In the genomic region with DNA sequence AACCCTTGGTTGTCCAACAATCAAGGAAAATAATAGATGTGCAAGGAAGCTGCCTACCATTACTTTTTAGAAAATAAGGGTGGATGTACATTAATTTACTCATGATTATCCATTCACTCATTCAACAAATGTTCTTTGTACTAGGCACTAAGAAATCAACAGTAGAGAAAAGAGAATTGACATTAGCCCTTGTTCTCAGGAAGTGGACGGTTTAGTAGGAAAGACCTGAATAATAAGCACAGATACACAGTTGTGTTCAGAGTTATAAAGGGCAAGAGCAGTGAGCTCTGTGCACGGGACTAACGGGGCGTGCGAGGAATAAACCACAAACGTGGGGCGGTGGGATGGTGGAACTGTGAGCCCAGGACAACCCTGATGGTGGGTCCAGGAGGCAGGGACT, we compare ENCODE assay signal across 12 cellular contexts.
A peak's percentile ranks its signal among the peaks of the same experiment; 100 is the strongest.
DNase-seq lines count a peak whose midpoint lies in the region; ATAC-seq, FAIRE-seq and TF ChIP-seq lines count a peak whose summit lies in the region.
"Had no signal": no experiment of that assay in that cellular context is flagged by ENCODE, and none has a peak within 500 bp of the region (broad histone marks: within the 10 kb centered on the region; RNA-seq: fewer than 3 reads in every experiment).

No MANE protein-coding gene starts in this region.

- H2BK12ac ChIP-seq in H1 (ENCODE audit: low read depth, low read length) = no peak overlapping the region

- intact Hi-C loops in IMR-90 (cut with micrococcal nuclease) = no loop called here
- intact Hi-C loops in CD4-positive, alpha-beta T cell (cut with DNase I, micrococcal nuclease) = no loop called here

- H3K79me1 ChIP-seq in IMR-90 (ENCODE audit: low read depth in 1 of 2, low read length in 2 of 2) = no peaks in the 10 kb centered on the region; a peak in 1 of 4 replicates
- no peaks in the 10 kb centered on the region; the same call in 1 of the 2 replicates for H3K79me1 ChIP-seq in H1 (ENCODE audit: low read depth, low read length)

- H3K23ac ChIP-seq in IMR-90 (ENCODE audit: low read depth, low read length) = no peak overlapping the region
- H3K23ac ChIP-seq in H1 (ENCODE audit: insufficient read length) = no peak overlapping the region

- TF ChIP-seq POLR2A in IMR-90 (IDR thresholded peaks at IDR 0.05; ENCODE audit: low read depth, low read length) = no peak
- TF ChIP-seq POLR2A in H1 (IDR thresholded peaks at IDR 0.05; ENCODE audit: control extremely low read depth in 1 of 2, low read depth in 2 of 2, low read length in 2 of 2) = no peak

- no peaks in the 10 kb centered on the region for H4K20me1 ChIP-seq in BLaER1 treated with 17β-estradiol and CSF1 and Interleukin-3, amounts not matched to agents 10 nM and 100 nM
- H4K20me1 ChIP-seq in IMR-90 (ENCODE audit: insufficient read depth, low read length) = no peaks in the 10 kb centered on the region
- H4K20me1 ChIP-seq in H1 (replicated peaks in 1 of 2; ENCODE audit: control insufficient read depth in 1 of 2, insufficient read depth in 2 of 2, low read length in 2 of 2) = no peaks in the 10 kb centered on the region

- TF ChIP-seq RAD21 in IMR-90 (IDR thresholded peaks at IDR 0.05; ENCODE audit: low read length) (no peak), H1 (IDR thresholded peaks at IDR 0.05 in 1 of 2, conservative IDR thresholded peaks at IDR 0.05 in 1 of 2; ENCODE audit: low read depth in 2 of 2, low read length in 2 of 2) (no peak)

- no peak overlapping the region for H3K18ac ChIP-seq in IMR-90 (ENCODE audit: low read depth, low read length)
- no peak overlapping the region for H3K18ac ChIP-seq in H1 (ENCODE audit: extremely low read depth, low read length)

- H3K4me3 Mint-ChIP-seq in stimulated activated naive B cell treated with anti-CD40 and anti-IgM and Interleukin-4, amounts not matched to agents 10 μg/mL and 1 μg/mL and 100 μg/mL, for 72 hours = peak overlapping the region in 1 of 2 donors; percentile 26
- H3K4me3 Mint-ChIP-seq in CD4-positive, alpha-beta T cell = no peak overlapping the region
- H3K4me3 Mint-ChIP-seq: CD8-positive, alpha-beta memory T cell had no signal

- H3K36me3 ChIP-seq in BLaER1 treated with 17β-estradiol and CSF1 and Interleukin-3, amounts not matched to agents 10 nM and 100 nM = no peaks in the 10 kb centered on the region
- no peaks in the 10 kb centered on the region for H3K36me3 ChIP-seq in IMR-90 (ENCODE audit: control insufficient read depth, insufficient read depth, low read length)
- H3K36me3 ChIP-seq in H1 (ENCODE audit: control insufficient read depth in 2 of 4, insufficient read depth in 4 of 4, low read length in 3 of 4) = no peaks in the 10 kb centered on the region

- H3K4me1 Mint-ChIP-seq in stimulated activated naive B cell treated with anti-CD40 and anti-IgM and Interleukin-4, amounts not matched to agents 10 μg/mL and 1 μg/mL and 100 μg/mL, for 72 hours = peaks cover 29 to 58% of the 10 kb centered on the region in 2 donors
- peaks cover 10% of the 10 kb centered on the region for H3K4me1 Mint-ChIP-seq in CD4-positive, alpha-beta T cell (ENCODE audit: low read depth)

- POLR2A ChIA-PET in IMR-90 (lab: Charles Lee; ENCODE audit: unreplicated experiment) = no interaction called here
- POLR2A ChIA-PET in H1 (lab: Charles Lee; ENCODE audit: partially characterized antibody) = no interaction called here
- POLR2A ChIA-PET in CD4-positive, alpha-beta T cell (lab: Charles Lee) = no interaction called here

- no CpG with 5 or more reads among the region's 7 CpGs for WGBS in IMR-90 (ENCODE audit: extremely low coverage in 2 of 2, insufficient read length in 1 of 2), 2 experiments
- 93% methylated on average over 7 of the region's 7 CpGs; no CpG with 5 or more reads in 1 of the 2 experiments for WGBS in H1 (ENCODE audit: extremely low coverage in 1 of 2, insufficient coverage in 1 of 2, insufficient read length in 1 of 2, insufficient replicate concordance in 2 of 2, low coverage in 1 of 2, low lambda C conversion rate in 2 of 2, missing lambda C conversion rate in 1 of 2), 2 experiments

- H3K4me1 ChIP-seq in BLaER1 treated with 17β-estradiol and CSF1 and Interleukin-3, amounts not matched to agents 10 nM and 100 nM = peaks cover 35 to 64% (median 59%) of the 10 kb centered on the region in 10 experiments
- H3K4me1 ChIP-seq in IMR-90 (ENCODE audit: control insufficient read depth, insufficient read depth, low read length) (peaks cover 18% of the 10 kb centered on the region), H1 (replicated peaks in 1 of 4; ENCODE audit: control insufficient read depth in 3 of 4, insufficient read depth in 4 of 4, low read length in 3 of 4) (peaks cover 0 to 17% (median 10%) of the 10 kb centered on the region in 4 experiments; a peak in 6 of 7 replicates)

- H3K4ac ChIP-seq in IMR-90 (ENCODE audit: low read depth, low read length) = peak overlapping the region; percentile 91
- H3K4ac ChIP-seq in H1 (replicated peaks; ENCODE audit: insufficient read length, low read depth, low read length) = no peak overlapping the region

- H3K14ac ChIP-seq in IMR-90 (replicated peaks; ENCODE audit: low read depth, low read length) = peak overlapping the region; percentile 74; the same call in 1 of the 2 replicates
- H3K14ac ChIP-seq in H1 (ENCODE audit: insufficient read length) = no peak overlapping the region

- H3K9me3 Mint-ChIP-seq in stimulated activated naive B cell treated with anti-CD40 and anti-IgM and Interleukin-4, amounts not matched to agents 10 μg/mL and 1 μg/mL and 100 μg/mL, for 72 hours = no peaks in the 10 kb centered on the region
- no peaks in the 10 kb centered on the region for H3K9me3 Mint-ChIP-seq in CD4-positive, alpha-beta T cell
- H3K9me3 Mint-ChIP-seq: CD8-positive, alpha-beta memory T cell had no signal

- peaks cover 16% of the 10 kb centered on the region for H3K9me1 ChIP-seq in IMR-90 (ENCODE audit: insufficient read depth, low read length)

- no peak for TF ChIP-seq EP300 in H1 (IDR thresholded peaks at IDR 0.05; ENCODE audit: borderline replicate concordance in 1 of 2, low read depth in 2 of 2, low read length in 2 of 2)

- H2AK5ac ChIP-seq in IMR-90 (ENCODE audit: low read depth, low read length) = peak overlapping the region; percentile 79; the same call in 1 of the 2 replicates
- H2AK5ac ChIP-seq in H1 (ENCODE audit: low read depth, low read length) = 0 out of 2 replicates have a peak overlapping the region, but pooled peaks have one; percentile 39

- no peaks in the 10 kb centered on the region for H3K79me2 ChIP-seq in H1 (ENCODE audit: control insufficient read depth in 1 of 2, insufficient read depth in 2 of 2, low read length in 2 of 2)

- H4K91ac ChIP-seq in IMR-90 (ENCODE audit: insufficient read depth, low read depth, low read length) (no peak overlapping the region; the same call in 1 of the 2 replicates), H1 (replicated peaks; ENCODE audit: insufficient read length, low read length) (no peak overlapping the region)

- H2BK15ac ChIP-seq in IMR-90 (ENCODE audit: low read depth, low read length) (peak overlapping the region; percentile 81; the same call in 1 of the 3 replicates), H1 (ENCODE audit: low read length) (no peak overlapping the region)

- dilution Hi-C loops in IMR-90 (cut with HindIII; ENCODE audit: low sequenced_read_pairs, unreplicated experiment) = no loop called here

- no peak for FAIRE-seq in H1 (lab: Jason Lieb, UNC)
- FAIRE-seq: GM12891 had no signal

- in situ Hi-C loops in IMR-90 (cut with MboI; ENCODE audit: low sequenced_read_pairs) = no loop called here

- no peak for DNase-seq in IMR-90
- no peak for DNase-seq in H1 (ENCODE audit: low read depth in 1 of 2, low spot score in 2 of 2)
- DNase-seq in stimulated activated naive B cell treated with anti-CD40 and anti-IgM and Interleukin-4, amounts not matched to agents 10 μg/mL and 1 μg/mL and 100 μg/mL, for 72 hours = no peak
- no peak for DNase-seq in NAMALWA (ENCODE audit: low spot score)
- no peak for DNase-seq in GM19240 (ENCODE audit: insufficient read length, low spot score)
- no peak for DNase-seq in CD4-positive, alpha-beta T cell
- DNase-seq: CD8-positive, alpha-beta memory T cell; DMS79 had no signal

- H3K4me2 ChIP-seq in BLaER1 treated with 17β-estradiol and CSF1 and Interleukin-3, amounts not matched to agents 10 nM and 100 nM = peak overlapping the region; percentile 58 to 89 (median 83); a peak in 21 of 22 replicates
- H3K4me2 ChIP-seq in IMR-90 (ENCODE audit: low read depth, low read length) (no peak overlapping the region), H1 (ENCODE audit: insufficient read depth in 1 of 2, low read depth in 2 of 2, low read length in 2 of 2) (no peak overlapping the region)

- no peak overlapping the region for H3K4me3 ChIP-seq in BLaER1 treated with 17β-estradiol and CSF1 and Interleukin-3, amounts not matched to agents 10 nM and 100 nM
- no peak overlapping the region for H3K4me3 ChIP-seq in IMR-90 (ENCODE audit: insufficient read depth, low read depth, low read length)
- H3K4me3 ChIP-seq in H1 (ENCODE audit: extremely low read depth in 1 of 4, insufficient read depth in 2 of 4, low read depth in 3 of 4, low read length in 4 of 4) = no peak overlapping the region

- peak overlapping the region; percentile 79 for H2AK9ac ChIP-seq in IMR-90 (replicated peaks; ENCODE audit: low read depth, low read length, poor library complexity)

- no peak overlapping the region for H3K9ac ChIP-seq in BLaER1 treated with 17β-estradiol and CSF1 and Interleukin-3, amounts not matched to agents 10 nM and 100 nM
- no peak overlapping the region for H3K9ac ChIP-seq in IMR-90 (ENCODE audit: low read depth, low read length)
- no peak overlapping the region for H3K9ac ChIP-seq in H1 (replicated peaks in 1 of 4; ENCODE audit: extremely low read depth in 1 of 4, low read depth in 3 of 4, low read length in 3 of 4)

- peaks cover 0 to 2% of the 10 kb centered on the region in 2 donors for H3K36me3 Mint-ChIP-seq in stimulated activated naive B cell treated with anti-CD40 and anti-IgM and Interleukin-4, amounts not matched to agents 10 μg/mL and 1 μg/mL and 100 μg/mL, for 72 hours
- H3K36me3 Mint-ChIP-seq in CD4-positive, alpha-beta T cell (ENCODE audit: low read depth) = no peaks in the 10 kb centered on the region
- H3K36me3 Mint-ChIP-seq: CD8-positive, alpha-beta memory T cell had no signal

- H4K5ac ChIP-seq in IMR-90 (ENCODE audit: low read depth, low read length) = no peak overlapping the region
- H4K5ac ChIP-seq in H1 (ENCODE audit: insufficient read length, low read depth, low read length) = no peak overlapping the region

- H2BK120ac ChIP-seq in IMR-90 (ENCODE audit: low read depth, low read length) (peak overlapping the region; percentile 97), H1 (replicated peaks; ENCODE audit: low read depth, low read length) (no peak overlapping the region)

- H3K9me3 ChIP-seq in BLaER1 treated with 17β-estradiol and CSF1 and Interleukin-3, amounts not matched to agents 10 nM and 100 nM (replicated peaks in 1 of 11) = no peaks in the 10 kb centered on the region
- H3K9me3 ChIP-seq in IMR-90 (ENCODE audit: control insufficient read depth, insufficient read depth, low read length) (no peaks in the 10 kb centered on the region), H1 (ENCODE audit: insufficient read depth in 2 of 2, low read depth in 1 of 2, low read length in 1 of 2) (no peaks in the 10 kb centered on the region)
- H3K9me3 ChIP-seq in CD4-positive, alpha-beta T cell (ENCODE audit: control insufficient read depth, low read length) = no peaks in the 10 kb centered on the region

- TF ChIP-seq CTCF in IMR-90 (conservative IDR thresholded peaks at IDR 0.05; ENCODE audit: low read depth, low read length) = no peak
- no peak for TF ChIP-seq CTCF in H1 (IDR thresholded peaks at IDR 0.05; ENCODE audit: control extremely low read depth in 1 of 3, insufficient read depth in 1 of 3, low read depth in 1 of 3, low read length in 3 of 3)
- TF ChIP-seq CTCF in CD4-positive, alpha-beta T cell (IDR thresholded peaks at IDR 0.05) = no peak

- no peak overlapping the region; a peak in 1 of 4 replicates for H4K8ac ChIP-seq in IMR-90 (ENCODE audit: low read depth in 2 of 2, low read length in 2 of 2)
- H4K8ac ChIP-seq in H1 (ENCODE audit: extremely low read depth, insufficient read depth, low read length) = no peak overlapping the region

- peak overlapping the region; percentile 75 for H2AFZ ChIP-seq in IMR-90 (replicated peaks; ENCODE audit: low read length, poor library complexity)
- no peak overlapping the region for H2AFZ ChIP-seq in H1 (ENCODE audit: low read length)

- no peaks in the 10 kb centered on the region; the same call in 1 of the 2 replicates for H3K23me2 ChIP-seq in H1 (ENCODE audit: low read depth, low read length)

- H2BK20ac ChIP-seq in IMR-90 (ENCODE audit: low read depth, low read length) (peak overlapping the region; percentile 96), H1 (ENCODE audit: low read length) (no peak overlapping the region)

- H3K56ac ChIP-seq in IMR-90 (ENCODE audit: extremely low read depth, insufficient read depth, low read length) (no peak overlapping the region), H1 (replicated peaks; ENCODE audit: insufficient read length, low read depth, low read length) (no peak overlapping the region)

- H3K27ac ChIP-seq in BLaER1 treated with 17β-estradiol and CSF1 and Interleukin-3, amounts not matched to agents 10 nM and 100 nM = peak overlapping the region in 3 of 11 experiments; percentile 59 to 68 (median 63); a peak in 3 of 22 replicates
- no peak overlapping the region for H3K27ac ChIP-seq in IMR-90 (ENCODE audit: insufficient read depth, low read length)
- H3K27ac ChIP-seq in H1 (ENCODE audit: low read depth, low read length) = no peak overlapping the region
- no peak overlapping the region for H3K27ac ChIP-seq in CD4-positive, alpha-beta T cell (ENCODE audit: low read depth, low read length)
- H3K27ac ChIP-seq: C4-2B had no signal

- BruUV-seq in IMR-90 (replicated peaks; lab: Mats Ljungman, UMichigan) = no TSS peak

- peaks cover 30 to 33% of the 10 kb centered on the region in 2 donors for H3K27me3 Mint-ChIP-seq in stimulated activated naive B cell treated with anti-CD40 and anti-IgM and Interleukin-4, amounts not matched to agents 10 μg/mL and 1 μg/mL and 100 μg/mL, for 72 hours
- H3K27me3 Mint-ChIP-seq in CD4-positive, alpha-beta T cell = peaks cover 42% of the 10 kb centered on the region

- CTCF ChIA-PET in IMR-90 (lab: Yijun Ruan, JAX) (no interaction called here), H1 (lab: Charles Lee; ENCODE audit: partially characterized antibody) (interaction anchor here (1.6 kb wide), 1 partner anchor 45 kb away, joined by 5 read pairs; no protein-coding TSS in a partner anchor)
- CTCF ChIA-PET in CD4-positive, alpha-beta T cell (lab: Charles Lee) = no interaction called here

- H2BK5ac ChIP-seq in IMR-90 (ENCODE audit: low read depth, low read length, poor library complexity, severe bottlenecking) = peak overlapping the region; percentile 38
- H2BK5ac ChIP-seq in H1 (ENCODE audit: low read depth, low read length) = no peak overlapping the region

- ATAC-seq in IMR-90 (ENCODE audit: low read depth) = no peak
- ATAC-seq in stimulated activated naive B cell treated with anti-CD40 and anti-IgM and Interleukin-4, amounts not matched to agents 10 μg/mL and 1 μg/mL and 100 μg/mL, for 72 hours (replicated peaks) = no peak
- no peak for ATAC-seq in CD4-positive, alpha-beta T cell (ENCODE audit: poor library complexity)
- ATAC-seq: HCT116 had no signal

- no peaks in the 10 kb centered on the region for H3K27me3 ChIP-seq in BLaER1 treated with 17β-estradiol and CSF1 and Interleukin-3, amounts not matched to agents 10 nM and 100 nM
- no peaks in the 10 kb centered on the region for H3K27me3 ChIP-seq in IMR-90 (ENCODE audit: control insufficient read depth, insufficient read depth, low read length)
- peaks cover 0 to 9% (median 8%) of the 10 kb centered on the region in 4 experiments; a peak in 4 of 7 replicates for H3K27me3 ChIP-seq in H1 (replicated peaks in 1 of 4; ENCODE audit: control insufficient read depth in 3 of 4, extremely low read depth in 1 of 4, insufficient read depth in 3 of 4, low read length in 3 of 4)
- H3K27me3 ChIP-seq in CD4-positive, alpha-beta T cell (ENCODE audit: control insufficient read depth, insufficient read depth, low read length) = peaks cover 7% of the 10 kb centered on the region

- H3K27ac Mint-ChIP-seq in stimulated activated naive B cell treated with anti-CD40 and anti-IgM and Interleukin-4, amounts not matched to agents 10 μg/mL and 1 μg/mL and 100 μg/mL, for 72 hours = peak overlapping the region; percentile 56
- H3K27ac Mint-ChIP-seq in CD4-positive, alpha-beta T cell = no peak overlapping the region
- H3K27ac Mint-ChIP-seq: CD8-positive, alpha-beta memory T cell had no signal

Comparison
In these comparisons a context has a peak if more than half of its experiments do, and no peak if none do; other contexts are left out.
1. H3K4me2 ChIP-seq: peak in BLaER1 treated with 17β-estradiol and CSF1 and Interleukin-3, amounts not matched to agents 10 nM and 100 nM (11 of 11); none in IMR-90 (single experiment) and H1 (0 of 2).